Comparison of ENCODE assay signal across 19 cellular contexts in genomic region chr7:50954245-50954644, GRCh38.
"Had no signal": no experiment of that assay in that cellular context is flagged by ENCODE, and none has a peak within 500 bp of the region (broad histone marks: within the 10 kb centered on the region; RNA-seq: fewer than 3 reads in every experiment).

No MANE protein-coding gene starts in this region.

- DNase-seq: activated B cell treated with CpG ODN at 0.5 μM for 24 hours; activated CD4-positive, alpha-beta memory T cell treated with anti-CD3 and anti-CD28 coated beads, Interleukin-2, amount 10 ng/mL, durations not matched to agents 7 days and 5 days; activated CD4-positive, alpha-beta T cell treated with anti-CD3 and anti-CD28 coated beads for 4 hours; activated effector memory CD4-positive, alpha-beta T cell treated with Interleukin-2 at 50 U/mL for 16 hours; activated naive CD4-positive, alpha-beta T cell treated with anti-CD3 and anti-CD28 coated beads, Interleukin-2, amount 10 ng/mL, durations not matched to agents 7 days and 5 days; activated T-cell treated with anti-CD3 and anti-CD28 coated beads, Interleukin-2, amount 50 U/mL, for 72 hours; anterior cingulate cortex; effector memory CD4-positive, alpha-beta T cell; esophagus squamous epithelium; gastrocnemius medialis; left colon; lower lobe of right lung; naive thymus-derived CD4-positive, alpha-beta T cell; retina; spleen; stimulated activated CD4-positive, alpha-beta T cell treated with anti-CD3 and anti-CD28 coated beads, Interleukin-4, amount 100 ng/mL, for 24 hours; stimulated activated naive CD4-positive, alpha-beta T cell treated with Interleukin-2 at 50 U/mL for 16 hours; upper lobe of right lung had no signal

- ATAC-seq: activated T-cell treated with anti-CD3 and anti-CD28 coated beads, Interleukin-2, amount 50 U/mL, for 72 hours; left colon; naive thymus-derived CD4-positive, alpha-beta T cell had no signal

- H3K4me3 ChIP-seq: esophagus squamous epithelium, gastrocnemius medialis, lower lobe of right lung, spleen, upper lobe of right lung had no signal

- H3K36me3 ChIP-seq: brain microvascular endothelial cell, esophagus squamous epithelium, gastrocnemius medialis, lower lobe of right lung, spleen, upper lobe of right lung had no signal

- H3K9me3 ChIP-seq: esophagus squamous epithelium, gastrocnemius medialis, upper lobe of right lung had no signal

- H3K27ac ChIP-seq: brain microvascular endothelial cell, esophagus squamous epithelium, lower lobe of right lung, spleen, upper lobe of right lung had no signal

- H3K27me3 ChIP-seq: brain microvascular endothelial cell, esophagus squamous epithelium, gastrocnemius medialis, spleen, upper lobe of right lung had no signal

- H3K4me1 ChIP-seq: upper lobe of right lung had no signal
